Comparison of ENCODE assay signal across 1 cellular context in genomic region chr9:34178698-34179527, GRCh38.
A peak's percentile ranks its signal among the peaks of the same experiment; 100 is the strongest.
TF ChIP-seq lines count a peak whose summit lies in the region.

Gene UBAP1 (plus strand): TSS chr9:34179043. CDS start chr9:34220915, 41,872 bp downstream.

TF ChIP-seq in HepG2, 621 proteins besides CTCF, POLR2A, EP300 and RAD21 (continued from another document and continues in another):
- TF ChIP-seq, protein P1, sequence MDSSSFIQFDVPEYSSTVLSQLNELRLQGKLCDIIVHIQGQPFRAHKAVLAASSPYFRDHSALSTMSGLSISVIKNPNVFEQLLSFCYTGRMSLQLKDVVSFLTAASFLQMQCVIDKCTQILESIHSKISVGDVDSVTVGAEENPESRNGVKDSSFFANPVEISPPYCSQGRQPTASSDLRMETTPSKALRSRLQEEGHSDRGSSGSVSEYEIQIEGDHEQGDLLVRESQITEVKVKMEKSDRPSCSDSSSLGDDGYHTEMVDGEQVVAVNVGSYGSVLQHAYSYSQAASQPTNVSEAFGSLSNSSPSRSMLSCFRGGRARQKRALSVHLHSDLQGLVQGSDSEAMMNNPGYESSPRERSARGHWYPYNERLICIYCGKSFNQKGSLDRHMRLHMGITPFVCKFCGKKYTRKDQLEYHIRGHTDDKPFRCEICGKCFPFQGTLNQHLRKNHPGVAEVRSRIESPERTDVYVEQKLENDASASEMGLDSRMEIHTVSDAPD (CRISPR knock-in tag; IDR thresholded peaks at IDR 0.05): no peak
- TF ChIP-seq SP4 (CRISPR knock-in tag; IDR thresholded peaks at IDR 0.05) (0 out of 2 replicates have a peak, but pooled peaks have one; percentile 45), DBP (CRISPR knock-in tag; IDR thresholded peaks at IDR 0.05; ENCODE audit: not compliant biosample characterization) (no peak), SKI (IDR thresholded peaks at IDR 0.05; ENCODE audit: partially characterized antibody) (peak; percentile 38), KAT2B (IDR thresholded peaks at IDR 0.05; ENCODE audit: borderline replicate concordance, low read depth, low read length) (no peak), SIX1 (CRISPR knock-in tag; IDR thresholded peaks at IDR 0.05; ENCODE audit: borderline replicate concordance) (no peak), ZNF282 (IDR thresholded peaks at IDR 0.05; ENCODE audit: partially characterized antibody) (no peak), MNT (IDR thresholded peaks at IDR 0.05) (no peak), RBAK (CRISPR knock-in tag; IDR thresholded peaks at IDR 0.05) (no peak), RXRA (CRISPR knock-in tag; IDR thresholded peaks at IDR 0.05) (peak; percentile 57), ERF (CRISPR knock-in tag; IDR thresholded peaks at IDR 0.05) (peak; percentile 39; the same call in 1 of the 2 replicates), ZNF704 (CRISPR knock-in tag; IDR thresholded peaks at IDR 0.05; ENCODE audit: borderline replicate concordance) (no peak; the same call in 1 of the 2 replicates), GLMP (CRISPR knock-in tag; IDR thresholded peaks at IDR 0.05; ENCODE audit: borderline replicate concordance) (no peak), ZSCAN21 (CRISPR knock-in tag; IDR thresholded peaks at IDR 0.05; ENCODE audit: borderline replicate concordance) (0 out of 2 replicates have a peak, but pooled peaks have one; percentile 65), AHR (CRISPR knock-in tag; IDR thresholded peaks at IDR 0.05) (no peak), RBM39 (IDR thresholded peaks at IDR 0.05; ENCODE audit: low read depth, low read length, poor library complexity, severe bottlenecking) (no peak), HNRNPLL (IDR thresholded peaks at IDR 0.05; ENCODE audit: low read depth, low read length, poor library complexity, severe bottlenecking) (peak; percentile 99), HINFP (CRISPR knock-in tag; IDR thresholded peaks at IDR 0.05; ENCODE audit: low read depth) (0 out of 2 replicates have a peak, but pooled peaks have one; percentile 62), ZNF274 (CRISPR knock-in tag; IDR thresholded peaks at IDR 0.05) (no peak), JDP2 (CRISPR knock-in tag; IDR thresholded peaks at IDR 0.05; ENCODE audit: borderline replicate concordance) (no peak), ZNF124 (CRISPR knock-in tag; IDR thresholded peaks at IDR 0.05) (no peak), RCOR2 (CRISPR knock-in tag; IDR thresholded peaks at IDR 0.05) (no peak), NRL (CRISPR knock-in tag; IDR thresholded peaks at IDR 0.05; ENCODE audit: borderline replicate concordance) (peak; percentile 38; the same call in 1 of the 2 replicates), ZNF563 (CRISPR knock-in tag; IDR thresholded peaks at IDR 0.05) (peak; percentile 79), ARHGAP35 (CRISPR knock-in tag; IDR thresholded peaks at IDR 0.05; ENCODE audit: borderline replicate concordance) (no peak; the same call in 1 of the 2 replicates), NFE2 (CRISPR knock-in tag; IDR thresholded peaks at IDR 0.05) (no peak), SP1 (IDR thresholded peaks at IDR 0.05) (no peak), SP1 (CRISPR knock-in tag; IDR thresholded peaks at IDR 0.05) (peak; percentile 54; the same call in 1 of the 2 replicates), ZFP36L1 (CRISPR knock-in tag; IDR thresholded peaks at IDR 0.05) (peak; percentile 48; the same call in 1 of the 2 replicates), ZSCAN9 (CRISPR knock-in tag; IDR thresholded peaks at IDR 0.05; ENCODE audit: borderline replicate concordance) (peak; percentile 17; the same call in 1 of the 2 replicates), SRF (IDR thresholded peaks at IDR 0.05; ENCODE audit: low read depth, low read length) (peak; percentile 80), ZNF180 (CRISPR knock-in tag; IDR thresholded peaks at IDR 0.05; ENCODE audit: borderline replicate concordance, low read depth) (no peak), RELA (CRISPR knock-in tag; IDR thresholded peaks at IDR 0.05) (0 out of 2 replicates have a peak, but pooled peaks have one; percentile 54), AGO2 (optimal IDR thresholded peaks at IDR 0.05; ENCODE audit: low read depth, low read length) (no peak), HNRNPH1 (optimal IDR thresholded peaks at IDR 0.05; ENCODE audit: low read depth, low read length) (peak; percentile 62)
- TF ChIP-seq, protein P2, sequence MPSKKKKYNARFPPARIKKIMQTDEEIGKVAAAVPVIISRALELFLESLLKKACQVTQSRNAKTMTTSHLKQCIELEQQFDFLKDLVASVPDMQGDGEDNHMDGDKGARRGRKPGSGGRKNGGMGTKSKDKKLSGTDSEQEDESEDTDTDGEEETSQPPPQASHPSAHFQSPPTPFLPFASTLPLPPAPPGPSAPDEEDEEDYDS (CRISPR knock-in tag; IDR thresholded peaks at IDR 0.05): peak; percentile 94
- TF ChIP-seq, protein P3, sequence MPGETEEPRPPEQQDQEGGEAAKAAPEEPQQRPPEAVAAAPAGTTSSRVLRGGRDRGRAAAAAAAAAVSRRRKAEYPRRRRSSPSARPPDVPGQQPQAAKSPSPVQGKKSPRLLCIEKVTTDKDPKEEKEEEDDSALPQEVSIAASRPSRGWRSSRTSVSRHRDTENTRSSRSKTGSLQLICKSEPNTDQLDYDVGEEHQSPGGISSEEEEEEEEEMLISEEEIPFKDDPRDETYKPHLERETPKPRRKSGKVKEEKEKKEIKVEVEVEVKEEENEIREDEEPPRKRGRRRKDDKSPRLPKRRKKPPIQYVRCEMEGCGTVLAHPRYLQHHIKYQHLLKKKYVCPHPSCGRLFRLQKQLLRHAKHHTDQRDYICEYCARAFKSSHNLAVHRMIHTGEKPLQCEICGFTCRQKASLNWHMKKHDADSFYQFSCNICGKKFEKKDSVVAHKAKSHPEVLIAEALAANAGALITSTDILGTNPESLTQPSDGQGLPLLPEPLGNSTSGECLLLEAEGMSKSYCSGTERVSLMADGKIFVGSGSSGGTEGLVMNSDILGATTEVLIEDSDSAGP (CRISPR knock-in tag; IDR thresholded peaks at IDR 0.05; ENCODE audit: borderline replicate concordance): peak; percentile 83
- TF ChIP-seq, protein P4, sequence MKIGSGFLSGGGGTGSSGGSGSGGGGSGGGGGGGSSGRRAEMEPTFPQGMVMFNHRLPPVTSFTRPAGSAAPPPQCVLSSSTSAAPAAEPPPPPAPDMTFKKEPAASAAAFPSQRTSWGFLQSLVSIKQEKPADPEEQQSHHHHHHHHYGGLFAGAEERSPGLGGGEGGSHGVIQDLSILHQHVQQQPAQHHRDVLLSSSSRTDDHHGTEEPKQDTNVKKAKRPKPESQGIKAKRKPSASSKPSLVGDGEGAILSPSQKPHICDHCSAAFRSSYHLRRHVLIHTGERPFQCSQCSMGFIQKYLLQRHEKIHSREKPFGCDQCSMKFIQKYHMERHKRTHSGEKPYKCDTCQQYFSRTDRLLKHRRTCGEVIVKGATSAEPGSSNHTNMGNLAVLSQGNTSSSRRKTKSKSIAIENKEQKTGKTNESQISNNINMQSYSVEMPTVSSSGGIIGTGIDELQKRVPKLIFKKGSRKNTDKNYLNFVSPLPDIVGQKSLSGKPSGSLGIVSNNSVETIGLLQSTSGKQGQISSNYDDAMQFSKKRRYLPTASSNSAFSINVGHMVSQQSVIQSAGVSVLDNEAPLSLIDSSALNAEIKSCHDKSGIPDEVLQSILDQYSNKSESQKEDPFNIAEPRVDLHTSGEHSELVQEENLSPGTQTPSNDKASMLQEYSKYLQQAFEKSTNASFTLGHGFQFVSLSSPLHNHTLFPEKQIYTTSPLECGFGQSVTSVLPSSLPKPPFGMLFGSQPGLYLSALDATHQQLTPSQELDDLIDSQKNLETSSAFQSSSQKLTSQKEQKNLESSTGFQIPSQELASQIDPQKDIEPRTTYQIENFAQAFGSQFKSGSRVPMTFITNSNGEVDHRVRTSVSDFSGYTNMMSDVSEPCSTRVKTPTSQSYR (CRISPR knock-in tag; IDR thresholded peaks at IDR 0.05; ENCODE audit: borderline replicate concordance): no peak; the same call in 1 of the 2 replicates
- TF ChIP-seq, protein P5, sequence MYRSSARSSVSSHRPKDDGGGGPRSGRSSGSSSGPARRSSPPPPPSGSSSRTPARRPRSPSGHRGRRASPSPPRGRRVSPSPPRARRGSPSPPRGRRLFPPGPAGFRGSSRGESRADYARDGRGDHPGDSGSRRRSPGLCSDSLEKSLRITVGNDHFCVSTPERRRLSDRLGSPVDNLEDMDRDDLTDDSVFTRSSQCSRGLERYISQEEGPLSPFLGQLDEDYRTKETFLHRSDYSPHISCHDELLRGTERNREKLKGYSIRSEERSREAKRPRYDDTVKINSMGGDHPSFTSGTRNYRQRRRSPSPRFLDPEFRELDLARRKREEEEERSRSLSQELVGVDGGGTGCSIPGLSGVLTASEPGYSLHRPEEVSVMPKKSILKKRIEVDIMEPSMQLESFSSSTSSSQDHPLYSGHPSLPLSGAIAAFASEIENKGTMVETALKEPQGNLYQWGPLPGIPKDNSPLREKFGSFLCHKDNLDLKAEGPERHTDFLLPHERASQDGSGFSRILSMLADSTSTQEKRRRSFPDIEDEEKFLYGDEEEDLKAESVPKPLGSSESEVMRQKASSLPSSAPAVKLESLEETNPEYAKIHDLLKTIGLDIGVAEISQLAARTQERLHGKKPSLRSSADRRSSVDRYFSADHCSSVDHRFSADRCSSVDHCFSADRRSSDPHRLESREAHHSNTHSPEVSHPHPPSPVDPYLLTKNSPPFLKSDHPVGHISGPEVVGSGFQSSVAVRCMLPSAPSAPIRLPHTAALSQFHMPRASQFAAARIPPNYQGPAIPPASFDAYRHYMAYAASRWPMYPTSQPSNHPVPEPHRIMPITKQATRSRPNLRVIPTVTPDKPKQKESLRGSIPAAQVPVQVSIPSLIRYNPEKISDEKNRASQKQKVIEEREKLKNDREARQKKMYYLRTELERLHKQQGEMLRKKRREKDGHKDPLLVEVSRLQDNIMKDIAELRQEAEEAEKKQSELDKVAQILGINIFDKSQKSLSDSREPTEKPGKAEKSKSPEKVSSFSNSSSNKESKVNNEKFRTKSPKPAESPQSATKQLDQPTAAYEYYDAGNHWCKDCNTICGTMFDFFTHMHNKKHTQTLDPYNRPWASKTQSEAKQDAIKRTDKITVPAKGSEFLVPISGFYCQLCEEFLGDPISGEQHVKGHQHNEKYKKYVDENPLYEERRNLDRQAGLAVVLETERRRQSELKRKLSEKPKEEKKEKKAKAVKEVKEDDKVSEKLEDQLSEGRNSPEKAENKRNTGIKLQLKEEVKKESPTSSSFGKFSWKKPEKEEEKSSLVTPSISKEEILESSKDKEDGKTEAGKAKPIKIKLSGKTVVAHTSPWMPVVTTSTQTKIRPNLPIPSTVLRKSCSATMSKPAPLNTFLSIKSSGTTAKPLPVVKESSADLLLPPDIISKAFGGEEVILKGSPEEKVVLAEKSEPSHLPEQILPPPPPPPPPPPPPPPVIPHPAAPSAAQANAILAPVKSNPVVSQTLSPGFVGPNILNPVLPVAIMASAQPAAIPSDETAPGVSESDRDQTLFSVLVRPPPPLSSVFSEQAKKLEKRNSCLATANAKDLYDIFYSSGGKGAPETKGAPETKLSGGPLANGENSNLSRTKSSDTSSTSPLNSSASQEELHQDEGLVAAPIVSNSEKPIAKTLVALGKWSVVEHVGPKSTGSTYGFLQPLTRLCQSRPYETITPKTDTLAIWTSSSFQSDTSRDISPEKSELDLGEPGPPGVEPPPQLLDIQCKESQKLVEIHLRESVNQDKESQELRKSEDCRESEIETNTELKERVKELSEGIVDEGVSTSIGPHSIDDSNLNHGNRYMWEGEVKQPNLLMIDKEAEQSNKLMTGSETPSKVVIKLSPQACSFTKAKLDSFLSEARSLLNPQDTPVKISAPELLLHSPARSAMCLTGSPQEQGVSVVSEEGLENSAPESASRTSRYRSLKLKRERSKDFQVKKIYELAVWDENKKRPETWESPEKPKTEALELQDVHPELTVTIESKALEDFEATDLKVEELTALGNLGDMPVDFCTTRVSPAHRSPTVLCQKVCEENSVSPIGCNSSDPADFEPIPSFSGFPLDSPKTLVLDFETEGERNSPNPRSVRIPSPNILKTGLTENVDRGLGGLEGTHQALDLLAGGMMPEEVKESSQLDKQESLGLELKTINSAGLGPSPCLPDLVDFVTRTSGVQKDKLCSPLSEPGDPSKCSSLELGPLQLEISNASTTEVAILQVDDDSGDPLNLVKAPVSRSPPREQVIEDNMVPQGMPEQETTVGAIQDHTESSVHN (CRISPR knock-in tag; IDR thresholded peaks at IDR 0.05): peak; percentile 32; the same call in 1 of the 2 replicates
